ENCODE assay signal across 1 cellular context in the genomic region with DNA sequence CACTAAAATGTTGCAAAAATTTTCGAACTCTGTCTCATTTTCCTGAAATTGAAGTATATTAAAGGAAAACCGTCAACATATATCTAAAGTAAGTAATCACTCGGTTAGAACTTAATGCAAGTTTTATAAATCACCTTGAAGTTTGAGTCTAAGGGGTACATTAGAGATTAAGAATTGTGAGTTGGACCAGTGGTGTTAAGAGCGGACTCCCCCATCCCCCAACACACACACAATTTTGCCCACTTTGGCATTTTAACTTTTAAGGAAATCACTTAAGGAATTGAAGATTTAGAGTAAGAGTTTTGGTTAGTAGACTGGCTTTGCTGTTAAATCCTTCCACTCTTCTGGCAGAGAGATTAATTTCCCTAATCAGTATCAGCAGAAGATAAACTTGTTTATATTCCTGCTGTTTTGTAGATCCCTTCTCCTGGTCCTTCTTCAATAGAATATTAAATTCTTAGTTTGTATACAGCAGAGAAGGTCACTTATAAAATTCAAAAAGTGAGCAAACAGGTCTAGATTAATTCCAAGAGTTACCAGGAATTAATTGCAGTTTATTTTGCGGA.
TF ChIP-seq lines count a peak whose summit lies in the region.

No MANE protein-coding gene starts in this region.

TF ChIP-seq in H1, 55 proteins besides CTCF, POLR2A, EP300 and RAD21 (continued from another document):
- TF ChIP-seq, protein P1, sequence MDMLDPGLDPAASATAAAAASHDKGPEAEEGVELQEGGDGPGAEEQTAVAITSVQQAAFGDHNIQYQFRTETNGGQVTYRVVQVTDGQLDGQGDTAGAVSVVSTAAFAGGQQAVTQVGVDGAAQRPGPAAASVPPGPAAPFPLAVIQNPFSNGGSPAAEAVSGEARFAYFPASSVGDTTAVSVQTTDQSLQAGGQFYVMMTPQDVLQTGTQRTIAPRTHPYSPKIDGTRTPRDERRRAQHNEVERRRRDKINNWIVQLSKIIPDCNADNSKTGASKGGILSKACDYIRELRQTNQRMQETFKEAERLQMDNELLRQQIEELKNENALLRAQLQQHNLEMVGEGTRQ (IDR thresholded peaks at IDR 0.05; ENCODE audit: low read length): no peak
